In the genomic region with DNA sequence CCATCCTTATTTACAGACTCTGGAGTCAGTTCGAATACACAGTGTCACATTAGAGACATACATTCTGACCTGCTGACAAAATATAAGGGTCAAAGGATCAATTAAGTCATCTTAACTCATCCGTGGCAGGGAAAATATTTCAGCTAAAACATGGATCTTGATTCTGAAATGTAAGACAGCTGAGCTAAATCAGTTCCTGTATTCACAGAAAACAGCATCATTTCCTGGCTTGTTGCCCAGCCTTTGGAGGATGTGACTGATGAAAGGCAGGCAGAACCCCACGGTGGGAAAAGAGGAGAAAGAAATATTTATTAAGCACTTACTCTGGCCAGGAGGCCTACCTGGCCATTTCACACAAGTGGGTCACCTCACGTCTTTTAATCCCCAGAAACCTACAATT, we compare ENCODE assay signal across 12 cellular contexts.
DNase-seq lines count a peak whose midpoint lies in the region; ATAC-seq and TF ChIP-seq lines count a peak whose summit lies in the region.
"Had no signal": no experiment of that assay in that cellular context is flagged by ENCODE, and none has a peak within 500 bp of the region (broad histone marks: within the 10 kb centered on the region; RNA-seq: fewer than 3 reads in every experiment).

No MANE protein-coding gene starts in this region.

- H3K9me3 ChIP-seq in MG63 (no peaks in the 10 kb centered on the region), vagina (no peaks in the 10 kb centered on the region)

- TF ChIP-seq POLR2A in vagina (IDR thresholded peaks at IDR 0.05): no peak

- H3K27me3 ChIP-seq in MG63 (no peaks in the 10 kb centered on the region; the same call in 1 of the 2 replicates), vagina (no peaks in the 10 kb centered on the region)

- H3K36me3 ChIP-seq in MG63: no peaks in the 10 kb centered on the region
- no peaks in the 10 kb centered on the region for H3K36me3 ChIP-seq in vagina

- H3K27ac ChIP-seq in vagina: no peak overlapping the region
- H3K27ac ChIP-seq: KMS-11 had no signal

- DNase-seq in AG10803 (ENCODE audit: low read depth) (peak; percentile 47), MG63 (peak; percentile 43), SK-MEL-5 (ENCODE audit: low read depth, low spot score) (peak; percentile 63), head of caudate nucleus (peak in 29 of 42 donors; percentile 6 to 74 (median 32)), vagina (ENCODE audit: extremely low spot score in 2 of 2) (no peak), epidermal melanocyte (ENCODE audit: insufficient read length, low spot score) (no peak)
- DNase-seq in stimulated activated CD4-positive, alpha-beta T cell treated with anti-CD3 and anti-CD28 coated beads, Interleukin-4, amount 100 ng/mL, for 4 hours: no peak
- DNase-seq: activated B cell treated with CpG ODN at 0.5 μM for 24 hours, cortex of kidney, GOT3 had no signal

- intact Hi-C loops in head of caudate nucleus (cut with DNase I): no loop called here
- intact Hi-C loops in vagina (cut with DNase I): no loop called here

- H3K4me1 ChIP-seq in vagina: no peaks in the 10 kb centered on the region

- in situ Hi-C loops in SK-MEL-5 (cut with HindIII; ENCODE audit: low pct_unique_long_range_greater_than_20kb, low sequenced_read_pairs): no loop called here

- H3K4me3 ChIP-seq in AG10803 (ENCODE audit: low read length): no peak overlapping the region
- no peak overlapping the region for H3K4me3 ChIP-seq in MG63
- H3K4me3 ChIP-seq in vagina: no peak overlapping the region

- TF ChIP-seq CTCF in AG10803 (conservative IDR thresholded peaks at IDR 0.05; ENCODE audit: low read length): no peak
- TF ChIP-seq CTCF in vagina (IDR thresholded peaks at IDR 0.05): no peak

- ATAC-seq in GM21717 (IDR thresholded peaks at IDR 0.05; ENCODE audit: unreplicated experiment): no peak

Comparison
In these comparisons a context has a peak if more than half of its experiments do, and no peak if none do; other contexts are left out.
1. DNase-seq: peak in AG10803 (single experiment), MG63 (single experiment), SK-MEL-5 (single experiment) and head of caudate nucleus (29 of 42); none in vagina (0 of 2), stimulated activated CD4-positive, alpha-beta T cell treated with anti-CD3 and anti-CD28 coated beads, Interleukin-4, amount 100 ng/mL, for 4 hours (0 of 2) and epidermal melanocyte (single experiment).